In genomic region chr17:75749545-75750389, GRCh38 we compare ENCODE assay signal across 1 cellular context.
A peak's percentile ranks its signal among the peaks of the same experiment; 100 is the strongest.
TF ChIP-seq lines count a peak whose summit lies in the region.

No MANE protein-coding gene starts in this region.

TF ChIP-seq in HEK293, 187 proteins besides CTCF, POLR2A, EP300 and RAD21 (continued from another document and continues in another):
- TF ChIP-seq ZBTB11 (tag by site-specific recombination; conservative IDR thresholded peaks at IDR 0.05; ENCODE audit: low read depth), result no peak
- TF ChIP-seq ZBTB44 (tag by site-specific recombination; IDR thresholded peaks at IDR 0.05), result no peak
- TF ChIP-seq OSR2 (tag by site-specific recombination; IDR thresholded peaks at IDR 0.05), result no peak
- no peak for TF ChIP-seq ZBTB7A (tag by site-specific recombination; IDR thresholded peaks at IDR 0.05; ENCODE audit: low read depth)
- no peak for TF ChIP-seq ZNF621 (tag by site-specific recombination; IDR thresholded peaks at IDR 0.05)
- no peak for TF ChIP-seq ZNF24 (tag by site-specific recombination; IDR thresholded peaks at IDR 0.05)
- TF ChIP-seq ZNF549 (tag by site-specific recombination; IDR thresholded peaks at IDR 0.05), result no peak
- TF ChIP-seq ZNF600 (tag by site-specific recombination; IDR thresholded peaks at IDR 0.05), result peak; percentile 47; the same call in 1 of the 2 replicates
- no peak for TF ChIP-seq ZNF558 (tag by site-specific recombination; IDR thresholded peaks at IDR 0.05)
- peak; percentile 27; the same call in 1 of the 2 replicates for TF ChIP-seq SP7 (tag by site-specific recombination; IDR thresholded peaks at IDR 0.05)
- no peak for TF ChIP-seq ATF2 (tag by site-specific recombination; IDR thresholded peaks at IDR 0.05; ENCODE audit: low read depth)
- no peak for TF ChIP-seq ZFP37 (tag by site-specific recombination; IDR thresholded peaks at IDR 0.05)
- TF ChIP-seq ZNF777 (tag by site-specific recombination; IDR thresholded peaks at IDR 0.05; ENCODE audit: borderline replicate concordance), result no peak
- TF ChIP-seq ZFHX2 (tag by site-specific recombination; conservative IDR thresholded peaks at IDR 0.05), result peak; percentile 32
- TF ChIP-seq SETDB1 (IDR thresholded peaks at IDR 0.05; ENCODE audit: insufficient read length, low read length), result no peak
- no peak for TF ChIP-seq ZSCAN30 (tag by site-specific recombination; IDR thresholded peaks at IDR 0.05)
- TF ChIP-seq ZNF2 (tag by site-specific recombination; IDR thresholded peaks at IDR 0.05), result no peak
- no peak for TF ChIP-seq PRDM1 (tag by site-specific recombination; IDR thresholded peaks at IDR 0.05)
- TF ChIP-seq TCF7L2 (IDR thresholded peaks at IDR 0.05; ENCODE audit: borderline replicate concordance, low read depth, low read length), result no peak
- no peak for TF ChIP-seq ZNF132 (tag by site-specific recombination; IDR thresholded peaks at IDR 0.05; ENCODE audit: borderline replicate concordance)
- TF ChIP-seq ZNF785 (tag by site-specific recombination; IDR thresholded peaks at IDR 0.05), result no peak
- TF ChIP-seq ZBTB49 (tag by site-specific recombination; IDR thresholded peaks at IDR 0.05; ENCODE audit: low read depth), result no peak
- no peak for TF ChIP-seq GLI2 (tag by site-specific recombination; IDR thresholded peaks at IDR 0.05; ENCODE audit: borderline replicate concordance, low read depth)
- no peak for TF ChIP-seq ZNF169 (tag by site-specific recombination; IDR thresholded peaks at IDR 0.05)
- TF ChIP-seq KLF7 (tag by site-specific recombination; IDR thresholded peaks at IDR 0.05; ENCODE audit: borderline replicate concordance), result no peak
- no peak for TF ChIP-seq ZNF645 (tag by site-specific recombination; IDR thresholded peaks at IDR 0.05)
- no peak for TF ChIP-seq ZBTB1 (tag by site-specific recombination; IDR thresholded peaks at IDR 0.05)
- TF ChIP-seq KLF16 (tag by site-specific recombination; IDR thresholded peaks at IDR 0.05), result no peak
- no peak for TF ChIP-seq ZNF280D (tag by site-specific recombination; IDR thresholded peaks at IDR 0.05)
- TF ChIP-seq ZNF223 (tag by site-specific recombination; IDR thresholded peaks at IDR 0.05), result no peak
- TF ChIP-seq ZSCAN16 (tag by site-specific recombination; IDR thresholded peaks at IDR 0.05), result no peak
- TF ChIP-seq ZSCAN23 (tag by site-specific recombination; IDR thresholded peaks at IDR 0.05), result no peak
- peak; percentile 69 for TF ChIP-seq PRDM10 (tag by site-specific recombination; IDR thresholded peaks at IDR 0.05)
- no peak for TF ChIP-seq ZNF114 (tag by site-specific recombination; IDR thresholded peaks at IDR 0.05)
- TF ChIP-seq ZNF692 (tag by site-specific recombination; IDR thresholded peaks at IDR 0.05), result 0 out of 2 replicates have a peak, but pooled peaks have one; percentile 27
- no peak for TF ChIP-seq ZNF157 (tag by site-specific recombination; IDR thresholded peaks at IDR 0.05)
- TF ChIP-seq ZEB2 (tag by site-specific recombination; IDR thresholded peaks at IDR 0.05), result peak; percentile 59
- TF ChIP-seq ZNF433 (tag by site-specific recombination; IDR thresholded peaks at IDR 0.05; ENCODE audit: low read depth), result no peak
- no peak for TF ChIP-seq ZNF23 (tag by site-specific recombination; IDR thresholded peaks at IDR 0.05; ENCODE audit: borderline replicate concordance)
- TF ChIP-seq SCRT1 (tag by site-specific recombination; IDR thresholded peaks at IDR 0.05; ENCODE audit: borderline replicate concordance), result peak; percentile 92
- TF ChIP-seq ZNF398 (tag by site-specific recombination; IDR thresholded peaks at IDR 0.05), result no peak
- no peak for TF ChIP-seq ZNF266 (tag by site-specific recombination; IDR thresholded peaks at IDR 0.05; ENCODE audit: low read depth)
- no peak for TF ChIP-seq ZNF48 (tag by site-specific recombination; IDR thresholded peaks at IDR 0.05)
